Comparison of ENCODE assay signal across 1 cellular context in genomic region chr11:63671322-63672155, GRCh38.
TF ChIP-seq lines count a peak whose summit lies in the region.

ATL3 (minus strand) TSS chr11:63671376; CDS start chr11:63671335, 41 bp downstream.

TF ChIP-seq in K562, 482 proteins besides CTCF, POLR2A, EP300 and RAD21 (continued from another document and continues in another):
- TF ChIP-seq AFF1 (IDR thresholded peaks at IDR 0.05; ENCODE audit: low read depth in 1 of 2, partially characterized antibody in 2 of 2) (peak in 1 of 2 experiments; percentile 98), SRF (CRISPR knock-in tag; IDR thresholded peaks at IDR 0.05) (peak in 1 of 2 experiments; percentile 84; a peak in 2 of 4 replicates), MCM3 (IDR thresholded peaks at IDR 0.05) (no peak), ZNF41 (CRISPR knock-in tag; conservative IDR thresholded peaks at IDR 0.05) (0 out of 2 replicates have a peak, but pooled peaks have one; percentile 37), YY1 (IDR thresholded peaks at IDR 0.05; ENCODE audit: borderline replicate concordance in 1 of 3, control insufficient read depth in 1 of 3, extremely low read depth in 1 of 3, insufficient read depth in 3 of 3, insufficient read length in 1 of 3, insufficient replicate concordance in 2 of 3, low read depth in 1 of 3, low read length in 2 of 3) (peak; percentile 23 to 39 (median 37)), PRDM10 (IDR thresholded peaks at IDR 0.05; ENCODE audit: partially characterized antibody) (peak; percentile 42), GMEB1 (CRISPR knock-in tag; IDR thresholded peaks at IDR 0.05) (peak; percentile 92), ZC3H8 (IDR thresholded peaks at IDR 0.05) (no peak), BHLHE40 (IDR thresholded peaks at IDR 0.05; ENCODE audit: low read length) (peak; percentile 81), ZFPM2 (CRISPR knock-in tag; IDR thresholded peaks at IDR 0.05) (no peak), KLF1 (tag; IDR thresholded peaks at IDR 0.05) (peak; percentile 95), MITF (IDR thresholded peaks at IDR 0.05) (0 out of 2 replicates have a peak, but pooled peaks have one; percentile 48), REST (CRISPR knock-in tag; IDR thresholded peaks at IDR 0.05; ENCODE audit: low read depth) (no peak), THAP12 (CRISPR knock-in tag; IDR thresholded peaks at IDR 0.05) (peak; percentile 72; the same call in 1 of the 2 replicates), ZNF785 (CRISPR knock-in tag; IDR thresholded peaks at IDR 0.05) (no peak), PTBP1 (IDR thresholded peaks at IDR 0.05; ENCODE audit: low read depth, low read length) (peak; percentile 87), MGA (IDR thresholded peaks at IDR 0.05) (peak; percentile 100), NBN (IDR thresholded peaks at IDR 0.05; ENCODE audit: low read depth) (peak; percentile 29; the same call in 1 of the 2 replicates)
